1 cellular context compared by ENCODE assay signal in genomic region chr11:67435031-67435726, GRCh38.
TF ChIP-seq lines count a peak whose summit lies in the region.

No MANE protein-coding gene starts in this region.

TF ChIP-seq in GM23338, 12 proteins besides CTCF, POLR2A, EP300 and RAD21:
- TF ChIP-seq NANOG (IDR thresholded peaks at IDR 0.05; ENCODE audit: borderline replicate concordance) (no peak), STAT1 (IDR thresholded peaks at IDR 0.05; ENCODE audit: unreplicated experiment) (no peak), JUNB (IDR thresholded peaks at IDR 0.05; ENCODE audit: unreplicated experiment) (no peak), ZNF462 (CRISPR knock-in tag; IDR thresholded peaks at IDR 0.05) (no peak), ZNF114 (CRISPR knock-in tag; IDR thresholded peaks at IDR 0.05) (no peak), ETS1 (IDR thresholded peaks at IDR 0.05) (no peak), EZH2 (IDR thresholded peaks at IDR 0.05; ENCODE audit: low read depth, unreplicated experiment) (no peak), POLR2AphosphoS5 (IDR thresholded peaks at IDR 0.05; ENCODE audit: low read depth) (no peak), EZH2phosphoT487 (IDR thresholded peaks at IDR 0.05; ENCODE audit: unreplicated experiment) (no peak), REST (IDR thresholded peaks at IDR 0.05; ENCODE audit: unreplicated experiment) (no peak), CREB1 (CRISPR knock-in tag; IDR thresholded peaks at IDR 0.05; ENCODE audit: low read depth) (no peak), ZNF331 (CRISPR knock-in tag; IDR thresholded peaks at IDR 0.05; ENCODE audit: low read depth) (no peak)
